Comparison of ENCODE assay signal across 8 cellular contexts in the genomic region with DNA sequence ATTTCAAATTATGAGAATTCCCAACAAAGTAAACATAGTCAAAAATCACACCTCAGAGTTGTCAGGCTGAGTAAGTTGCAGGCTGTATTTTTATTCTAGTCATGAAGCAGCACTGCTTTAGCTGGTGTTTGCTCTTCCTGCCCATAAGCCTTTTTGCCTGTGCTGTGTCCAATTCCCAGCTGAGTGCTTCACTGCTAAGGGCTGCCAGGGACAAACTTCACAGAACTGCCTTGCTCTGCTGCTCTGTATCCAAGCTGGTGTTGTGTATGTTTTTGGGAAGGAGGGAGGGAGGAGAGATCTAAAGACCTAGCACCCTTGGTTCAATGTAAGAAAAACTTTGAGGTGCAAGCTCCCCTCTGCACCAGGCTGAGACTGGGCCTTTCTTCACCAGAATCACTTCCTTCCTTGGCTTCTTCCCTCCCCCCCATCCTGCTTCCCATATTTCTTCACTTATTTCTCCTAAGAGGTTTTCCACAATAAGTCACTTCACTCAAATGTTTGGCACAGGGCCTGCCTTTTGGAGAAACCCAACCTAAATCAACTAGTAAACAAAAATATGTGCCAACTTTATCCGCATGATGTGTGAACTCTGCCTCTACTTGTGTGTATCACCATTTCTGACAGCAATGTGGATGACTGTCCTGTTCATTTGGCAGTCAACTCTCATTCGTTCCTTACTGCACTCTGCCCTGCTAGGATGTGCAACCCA.
DNase-seq lines count a peak whose midpoint lies in the region; ATAC-seq and TF ChIP-seq lines count a peak whose summit lies in the region.
"Had no signal": no experiment of that assay in that cellular context is flagged by ENCODE, and none has a peak within 500 bp of the region (broad histone marks: within the 10 kb centered on the region; RNA-seq: fewer than 3 reads in every experiment).

No MANE protein-coding gene starts in this region.

- H3K9me3 ChIP-seq in OCI-LY7 (ENCODE audit: low read length) (peaks cover 18% of the 10 kb centered on the region; the same call in 1 of the 2 replicates), gastroesophageal sphincter (no peaks in the 10 kb centered on the region), smooth muscle cell (replicated peaks; ENCODE audit: low read depth) (no peaks in the 10 kb centered on the region)
- H3K9me3 ChIP-seq: ovary had no signal

- peaks cover 14% of the 10 kb centered on the region for H3F3A ChIP-seq in smooth muscle cell (ENCODE audit: low read depth)

- no peak overlapping the region for H3K4me2 ChIP-seq in OCI-LY7 (ENCODE audit: low read length)
- H3K4me2 ChIP-seq in smooth muscle cell: no peak overlapping the region

- H3K36me3 ChIP-seq in OCI-LY7 (ENCODE audit: insufficient read depth, low read length) (peaks cover 96% of the 10 kb centered on the region), gastroesophageal sphincter (peaks cover 6 to 50% of the 10 kb centered on the region in 2 donors), smooth muscle cell (ENCODE audit: low read depth) (peaks cover 33% of the 10 kb centered on the region)
- H3K36me3 ChIP-seq: ovary had no signal

- CTCF ChIA-PET in OCI-LY7 (lab: Charles Lee; ENCODE audit: unreplicated experiment): no interaction called here

- H3K27ac ChIP-seq in OCI-LY7 (ENCODE audit: low read depth, low read length, poor library complexity, severe bottlenecking) (peak overlapping the region; percentile 53), gastroesophageal sphincter (peak overlapping the region; percentile 8 to 41 (median 35)), smooth muscle cell (ENCODE audit: low read depth) (peak overlapping the region; percentile 35)
- H3K27ac ChIP-seq: ovary had no signal

- ATAC-seq in GM21576 (IDR thresholded peaks at IDR 0.05; ENCODE audit: unreplicated experiment) (peak; percentile 3), gastroesophageal sphincter (peak; percentile 72)

- TF ChIP-seq CTCF in OCI-LY7 (conservative IDR thresholded peaks at IDR 0.05; ENCODE audit: low read length) (no peak), gastroesophageal sphincter (IDR thresholded peaks at IDR 0.05) (no peak), smooth muscle cell (IDR thresholded peaks at IDR 0.05; ENCODE audit: borderline replicate concordance, insufficient read depth, poor library complexity, severe bottlenecking) (no peak)

- 11 to 33% methylated on average over 1 to 2 of the region's 2 CpGs for WGBS in gastroesophageal sphincter (ENCODE audit: low coverage in 1 of 2), 2 donors
- 97% methylated on average over 2 of the region's 2 CpGs for WGBS in smooth muscle cell (ENCODE audit: low lambda C conversion rate)

- BruUV-seq in OCI-LY7 (replicated peaks; lab: Mats Ljungman, UMichigan): no TSS peak

- H3K79me2 ChIP-seq in OCI-LY7 (ENCODE audit: insufficient read depth, low read depth, low read length) (peaks cover 19% of the 10 kb centered on the region; the same call in 1 of the 2 replicates), smooth muscle cell (ENCODE audit: low read depth) (peaks cover 23% of the 10 kb centered on the region)

- H3K4me1 ChIP-seq in OCI-LY7 (ENCODE audit: insufficient read depth, low read length, poor library complexity, severe bottlenecking) (peaks cover 57% of the 10 kb centered on the region), gastroesophageal sphincter (peaks cover 9 to 35% (median 11%) of the 10 kb centered on the region in 3 donors), smooth muscle cell (ENCODE audit: low read depth) (no peaks in the 10 kb centered on the region)

- H2AFZ ChIP-seq in OCI-LY7 (ENCODE audit: low read length): no peak overlapping the region
- H2AFZ ChIP-seq in smooth muscle cell (ENCODE audit: low read depth): no peak overlapping the region

- POLR2A ChIA-PET in OCI-LY7 (lab: Charles Lee): interaction anchor here (0.7 to 0.9 kb wide), 2 partner anchors 79 to 147 kb away, joined by 3 to 4 read pairs; no protein-coding TSS in a partner anchor

- TF ChIP-seq EP300 in gastroesophageal sphincter (IDR thresholded peaks at IDR 0.05): no peak

- H3K27me3 ChIP-seq in gastroesophageal sphincter: no peaks in the 10 kb centered on the region
- H3K27me3 ChIP-seq in smooth muscle cell (ENCODE audit: low read depth): no peaks in the 10 kb centered on the region
- H3K27me3 ChIP-seq: ovary had no signal

- H4K20me1 ChIP-seq in OCI-LY7 (ENCODE audit: insufficient read depth, low read length) (no peaks in the 10 kb centered on the region), smooth muscle cell (ENCODE audit: low read depth) (peaks cover 22% of the 10 kb centered on the region)

- H3K4me3 ChIP-seq in OCI-LY7 (ENCODE audit: low read depth, low read length, poor library complexity, severe bottlenecking) (no peak overlapping the region), gastroesophageal sphincter (no peak overlapping the region), smooth muscle cell (no peak overlapping the region)
- H3K4me3 ChIP-seq: ovary had no signal

- no peak overlapping the region for H3K9ac ChIP-seq in smooth muscle cell (ENCODE audit: low read depth)

- intact Hi-C loops in OCI-LY7 (cut with micrococcal nuclease; ENCODE audit: unreplicated experiment): loop anchor here (10.0 kb wide), 1 partner anchor 734 kb away; no protein-coding TSS in a partner anchor

- no peak for DNase-seq in OCI-LY7 (ENCODE audit: low spot score)
- no peak for DNase-seq in smooth muscle cell (lab: John Stamatoyannopoulos, UW; ENCODE audit: unreplicated experiment)
- no peak for DNase-seq in HuH-7.5 (ENCODE audit: low spot score)
- DNase-seq in ecto neural progenitor cell (ENCODE audit: low spot score): no peak
- no peak for DNase-seq in NCI-H2081 treated with DMSO at 0.1 percent for 48 hours (lab: John Stamatoyannopoulos, UW)

- no peak for TF ChIP-seq POLR2A in gastroesophageal sphincter (IDR thresholded peaks at IDR 0.05)

- H3K9me2 ChIP-seq in OCI-LY7 (ENCODE audit: insufficient read depth, low read length): no peaks in the 10 kb centered on the region
